In the genomic region with DNA sequence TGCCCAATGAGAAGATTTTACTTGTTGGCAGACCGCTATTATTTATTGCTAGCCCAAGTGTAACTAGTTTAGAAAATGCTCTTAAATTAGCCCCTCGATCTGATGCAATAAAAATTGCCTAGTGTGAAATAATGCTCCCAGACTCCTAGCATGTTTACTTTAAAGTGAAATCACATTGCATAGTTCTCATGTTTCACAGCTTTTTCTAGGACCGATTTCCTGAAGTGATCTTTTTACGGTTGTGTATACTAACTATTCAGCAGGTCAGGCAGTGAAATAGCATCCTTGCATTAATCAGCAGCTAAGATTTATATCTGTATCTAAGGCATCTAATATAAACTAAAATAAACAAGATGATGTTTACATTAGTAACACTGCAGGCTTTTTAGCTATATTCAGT, we compare ENCODE assay signal across 1 cellular context.
A peak's percentile ranks its signal among the peaks of the same experiment; 100 is the strongest.
TF ChIP-seq lines count a peak whose summit lies in the region.

No MANE protein-coding gene starts in this region.

TF ChIP-seq in HEK293, 187 proteins besides CTCF, POLR2A, EP300 and RAD21 (continued from another document and continues in another):
- TF ChIP-seq GFI1B (tag by site-specific recombination; IDR thresholded peaks at IDR 0.05) (peak; percentile 80; the same call in 1 of the 2 replicates), ZNF184 (tag by site-specific recombination; IDR thresholded peaks at IDR 0.05) (no peak; the same call in 1 of the 2 replicates), ATF2 (tag by site-specific recombination; IDR thresholded peaks at IDR 0.05; ENCODE audit: low read depth) (peak; percentile 62), PRDM1 (tag by site-specific recombination; IDR thresholded peaks at IDR 0.05) (0 out of 2 replicates have a peak, but pooled peaks have one; percentile 35), ZNF548 (tag by site-specific recombination; IDR thresholded peaks at IDR 0.05) (no peak), ZNF391 (tag by site-specific recombination; IDR thresholded peaks at IDR 0.05; ENCODE audit: borderline replicate concordance, low read depth) (no peak), SALL2 (tag by site-specific recombination; IDR thresholded peaks at IDR 0.05; ENCODE audit: borderline replicate concordance) (no peak), WT1 (tag by site-specific recombination; IDR thresholded peaks at IDR 0.05) (peak; percentile 68), HOXC10 (CRISPR knock-in tag; IDR thresholded peaks at IDR 0.05) (no peak), ZNF837 (tag by site-specific recombination; IDR thresholded peaks at IDR 0.05) (no peak), ZEB2 (tag by site-specific recombination; IDR thresholded peaks at IDR 0.05) (peak; percentile 95), ZNF133 (tag by site-specific recombination; IDR thresholded peaks at IDR 0.05) (no peak), ZNF776 (tag by site-specific recombination; IDR thresholded peaks at IDR 0.05; ENCODE audit: borderline replicate concordance) (no peak), ZNF449 (tag by site-specific recombination; IDR thresholded peaks at IDR 0.05) (peak; percentile 46; the same call in 1 of the 2 replicates), ZNF132 (tag by site-specific recombination; IDR thresholded peaks at IDR 0.05; ENCODE audit: borderline replicate concordance) (no peak), ZNF658 (tag by site-specific recombination; IDR thresholded peaks at IDR 0.05) (no peak), RBAK (tag by site-specific recombination; IDR thresholded peaks at IDR 0.05) (no peak), ZNF24 (tag by site-specific recombination; IDR thresholded peaks at IDR 0.05) (peak; percentile 94), ZXDB (tag by site-specific recombination; IDR thresholded peaks at IDR 0.05) (peak; percentile 87), ZNF157 (tag by site-specific recombination; IDR thresholded peaks at IDR 0.05) (no peak), ZSCAN30 (tag by site-specific recombination; IDR thresholded peaks at IDR 0.05) (peak; percentile 93), ZNF426 (tag by site-specific recombination; IDR thresholded peaks at IDR 0.05) (no peak), ZNF362 (tag by site-specific recombination; IDR thresholded peaks at IDR 0.05) (peak; percentile 85), ZNF248 (tag by site-specific recombination; IDR thresholded peaks at IDR 0.05) (no peak), YY1 (tag by site-specific recombination; IDR thresholded peaks at IDR 0.05) (no peak; the same call in 1 of the 2 replicates), SCRT1 (tag by site-specific recombination; IDR thresholded peaks at IDR 0.05; ENCODE audit: borderline replicate concordance) (0 out of 2 replicates have a peak, but pooled peaks have one; percentile 17), ZNF561 (tag by site-specific recombination; IDR thresholded peaks at IDR 0.05; ENCODE audit: borderline replicate concordance) (peak; percentile 72), ZIC2 (tag by site-specific recombination; IDR thresholded peaks at IDR 0.05) (no peak), ZNF112 (tag by site-specific recombination; IDR thresholded peaks at IDR 0.05) (no peak), ZNF266 (tag by site-specific recombination; IDR thresholded peaks at IDR 0.05; ENCODE audit: low read depth) (no peak), ZNF792 (tag by site-specific recombination; IDR thresholded peaks at IDR 0.05) (no peak), ZNF169 (tag by site-specific recombination; IDR thresholded peaks at IDR 0.05) (no peak), ZNF211 (tag by site-specific recombination; IDR thresholded peaks at IDR 0.05; ENCODE audit: low read depth) (no peak), SP2 (tag by site-specific recombination; IDR thresholded peaks at IDR 0.05) (no peak), ZNF404 (tag by site-specific recombination; IDR thresholded peaks at IDR 0.05) (no peak), ZBTB8A (tag by site-specific recombination; IDR thresholded peaks at IDR 0.05) (peak; percentile 56), ZNF747 (tag by site-specific recombination; IDR thresholded peaks at IDR 0.05) (no peak), TCF7L2 (IDR thresholded peaks at IDR 0.05; ENCODE audit: borderline replicate concordance, low read depth, low read length) (peak; percentile 92), KLF16 (tag by site-specific recombination; IDR thresholded peaks at IDR 0.05) (no peak), SP7 (tag by site-specific recombination; IDR thresholded peaks at IDR 0.05) (peak; percentile 83), ZNF549 (tag by site-specific recombination; IDR thresholded peaks at IDR 0.05) (no peak), ZNF10 (tag by site-specific recombination; IDR thresholded peaks at IDR 0.05) (no peak), MYNN (tag by site-specific recombination; IDR thresholded peaks at IDR 0.05; ENCODE audit: borderline replicate concordance) (no peak), ZBTB26 (tag by site-specific recombination; optimal IDR thresholded peaks at IDR 0.05) (no peak), ZNF23 (tag by site-specific recombination; IDR thresholded peaks at IDR 0.05; ENCODE audit: borderline replicate concordance) (no peak), SETDB1 (IDR thresholded peaks at IDR 0.05; ENCODE audit: insufficient read length, low read length) (peak; percentile 28), ZNF433 (tag by site-specific recombination; IDR thresholded peaks at IDR 0.05; ENCODE audit: low read depth) (no peak), ZNF221 (tag by site-specific recombination; IDR thresholded peaks at IDR 0.05; ENCODE audit: borderline replicate concordance) (0 out of 2 replicates have a peak, but pooled peaks have one; percentile 21), ZNF473 (tag by site-specific recombination; IDR thresholded peaks at IDR 0.05) (no peak)
- TF ChIP-seq, protein P1, sequence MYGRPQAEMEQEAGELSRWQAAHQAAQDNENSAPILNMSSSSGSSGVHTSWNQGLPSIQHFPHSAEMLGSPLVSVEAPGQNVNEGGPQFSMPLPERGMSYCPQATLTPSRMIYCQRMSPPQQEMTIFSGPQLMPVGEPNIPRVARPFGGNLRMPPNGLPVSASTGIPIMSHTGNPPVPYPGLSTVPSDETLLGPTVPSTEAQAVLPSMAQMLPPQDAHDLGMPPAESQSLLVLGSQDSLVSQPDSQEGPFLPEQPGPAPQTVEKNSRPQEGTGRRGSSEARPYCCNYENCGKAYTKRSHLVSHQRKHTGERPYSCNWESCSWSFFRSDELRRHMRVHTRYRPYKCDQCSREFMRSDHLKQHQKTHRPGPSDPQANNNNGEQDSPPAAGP (tag by site-specific recombination; IDR thresholded peaks at IDR 0.05), result no peak
- TF ChIP-seq, protein P2, sequence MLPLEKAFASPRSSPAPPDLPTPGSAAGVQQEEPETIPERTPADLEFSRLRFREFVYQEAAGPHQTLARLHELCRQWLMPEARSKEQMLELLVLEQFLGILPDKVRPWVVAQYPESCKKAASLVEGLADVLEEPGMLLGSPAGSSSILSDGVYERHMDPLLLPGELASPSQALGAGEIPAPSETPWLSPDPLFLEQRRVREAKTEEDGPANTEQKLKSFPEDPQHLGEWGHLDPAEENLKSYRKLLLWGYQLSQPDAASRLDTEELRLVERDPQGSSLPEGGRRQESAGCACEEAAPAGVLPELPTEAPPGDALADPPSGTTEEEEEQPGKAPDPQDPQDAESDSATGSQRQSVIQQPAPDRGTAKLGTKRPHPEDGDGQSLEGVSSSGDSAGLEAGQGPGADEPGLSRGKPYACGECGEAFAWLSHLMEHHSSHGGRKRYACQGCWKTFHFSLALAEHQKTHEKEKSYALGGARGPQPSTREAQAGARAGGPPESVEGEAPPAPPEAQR (tag by site-specific recombination; IDR thresholded peaks at IDR 0.05), result no peak
- TF ChIP-seq, protein P3, sequence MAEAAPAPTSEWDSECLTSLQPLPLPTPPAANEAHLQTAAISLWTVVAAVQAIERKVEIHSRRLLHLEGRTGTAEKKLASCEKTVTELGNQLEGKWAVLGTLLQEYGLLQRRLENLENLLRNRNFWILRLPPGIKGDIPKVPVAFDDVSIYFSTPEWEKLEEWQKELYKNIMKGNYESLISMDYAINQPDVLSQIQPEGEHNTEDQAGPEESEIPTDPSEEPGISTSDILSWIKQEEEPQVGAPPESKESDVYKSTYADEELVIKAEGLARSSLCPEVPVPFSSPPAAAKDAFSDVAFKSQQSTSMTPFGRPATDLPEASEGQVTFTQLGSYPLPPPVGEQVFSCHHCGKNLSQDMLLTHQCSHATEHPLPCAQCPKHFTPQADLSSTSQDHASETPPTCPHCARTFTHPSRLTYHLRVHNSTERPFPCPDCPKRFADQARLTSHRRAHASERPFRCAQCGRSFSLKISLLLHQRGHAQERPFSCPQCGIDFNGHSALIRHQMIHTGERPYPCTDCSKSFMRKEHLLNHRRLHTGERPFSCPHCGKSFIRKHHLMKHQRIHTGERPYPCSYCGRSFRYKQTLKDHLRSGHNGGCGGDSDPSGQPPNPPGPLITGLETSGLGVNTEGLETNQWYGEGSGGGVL (tag by site-specific recombination; IDR thresholded peaks at IDR 0.05), result no peak; the same call in 1 of the 2 replicates
- TF ChIP-seq, protein P4, sequence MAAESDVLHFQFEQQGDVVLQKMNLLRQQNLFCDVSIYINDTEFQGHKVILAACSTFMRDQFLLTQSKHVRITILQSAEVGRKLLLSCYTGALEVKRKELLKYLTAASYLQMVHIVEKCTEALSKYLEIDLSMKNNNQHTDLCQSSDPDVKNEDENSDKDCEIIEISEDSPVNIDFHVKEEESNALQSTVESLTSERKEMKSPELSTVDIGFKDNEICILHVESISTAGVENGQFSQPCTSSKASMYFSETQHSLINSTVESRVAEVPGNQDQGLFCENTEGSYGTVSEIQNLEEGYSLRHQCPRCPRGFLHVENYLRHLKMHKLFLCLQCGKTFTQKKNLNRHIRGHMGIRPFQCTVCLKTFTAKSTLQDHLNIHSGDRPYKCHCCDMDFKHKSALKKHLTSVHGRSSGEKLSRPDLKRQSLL (tag by site-specific recombination; IDR thresholded peaks at IDR 0.05), result no peak
- TF ChIP-seq, protein P5, sequence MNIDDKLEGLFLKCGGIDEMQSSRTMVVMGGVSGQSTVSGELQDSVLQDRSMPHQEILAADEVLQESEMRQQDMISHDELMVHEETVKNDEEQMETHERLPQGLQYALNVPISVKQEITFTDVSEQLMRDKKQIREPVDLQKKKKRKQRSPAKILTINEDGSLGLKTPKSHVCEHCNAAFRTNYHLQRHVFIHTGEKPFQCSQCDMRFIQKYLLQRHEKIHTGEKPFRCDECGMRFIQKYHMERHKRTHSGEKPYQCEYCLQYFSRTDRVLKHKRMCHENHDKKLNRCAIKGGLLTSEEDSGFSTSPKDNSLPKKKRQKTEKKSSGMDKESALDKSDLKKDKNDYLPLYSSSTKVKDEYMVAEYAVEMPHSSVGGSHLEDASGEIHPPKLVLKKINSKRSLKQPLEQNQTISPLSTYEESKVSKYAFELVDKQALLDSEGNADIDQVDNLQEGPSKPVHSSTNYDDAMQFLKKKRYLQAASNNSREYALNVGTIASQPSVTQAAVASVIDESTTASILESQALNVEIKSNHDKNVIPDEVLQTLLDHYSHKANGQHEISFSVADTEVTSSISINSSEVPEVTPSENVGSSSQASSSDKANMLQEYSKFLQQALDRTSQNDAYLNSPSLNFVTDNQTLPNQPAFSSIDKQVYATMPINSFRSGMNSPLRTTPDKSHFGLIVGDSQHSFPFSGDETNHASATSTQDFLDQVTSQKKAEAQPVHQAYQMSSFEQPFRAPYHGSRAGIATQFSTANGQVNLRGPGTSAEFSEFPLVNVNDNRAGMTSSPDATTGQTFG (tag by site-specific recombination; IDR thresholded peaks at IDR 0.05; ENCODE audit: borderline replicate concordance), result no peak
- TF ChIP-seq, protein P6, sequence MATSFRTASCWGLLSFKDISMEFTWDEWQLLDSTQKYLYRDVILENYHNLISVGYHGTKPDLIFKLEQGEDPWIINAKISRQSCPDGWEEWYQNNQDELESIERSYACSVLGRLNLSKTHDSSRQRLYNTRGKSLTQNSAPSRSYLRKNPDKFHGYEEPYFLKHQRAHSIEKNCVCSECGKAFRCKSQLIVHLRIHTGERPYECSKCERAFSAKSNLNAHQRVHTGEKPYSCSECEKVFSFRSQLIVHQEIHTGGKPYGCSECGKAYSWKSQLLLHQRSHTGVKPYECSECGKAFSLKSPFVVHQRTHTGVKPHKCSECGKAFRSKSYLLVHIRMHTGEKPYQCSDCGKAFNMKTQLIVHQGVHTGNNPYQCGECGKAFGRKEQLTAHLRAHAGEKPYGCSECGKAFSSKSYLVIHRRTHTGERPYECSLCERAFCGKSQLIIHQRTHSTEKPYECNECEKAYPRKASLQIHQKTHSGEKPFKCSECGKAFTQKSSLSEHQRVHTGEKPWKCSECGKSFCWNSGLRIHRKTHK (tag by site-specific recombination; IDR thresholded peaks at IDR 0.05), result no peak
